In genomic region chr17:5558815-5559785, GRCh38 we compare ENCODE assay signal across 20 cellular contexts. TPM values are rescaled to one million over a fixed set of nuclear protein-coding genes. Genes with fewer than 3 reads are reported as not detected.
DNase-seq lines count a peak whose midpoint lies in the region; ATAC-seq and TF ChIP-seq lines count a peak whose summit lies in the region.
"Had no signal": no experiment of that assay in that cellular context is flagged by ENCODE, and none has a peak within 500 bp of the region (broad histone marks: within the 10 kb centered on the region; RNA-seq: fewer than 3 reads in every experiment).

No MANE protein-coding gene starts in this region.

- no peak overlapping the region for H3K27ac ChIP-seq in CD8-positive, alpha-beta T cell (ENCODE audit: low read depth, low read length)
- H3K27ac ChIP-seq: PC-9, SJSA1 had no signal

- POLR2A ChIA-PET in CD8-positive, alpha-beta T cell (lab: Charles Lee) = no interaction called here

- peaks cover 79% of the 10 kb centered on the region for H3K36me3 Mint-ChIP-seq in CD8-positive, alpha-beta T cell
- peaks cover 49% of the 10 kb centered on the region for H3K36me3 Mint-ChIP-seq in central memory CD8-positive, alpha-beta T cell (ENCODE audit: insufficient read depth)

- CTCF ChIA-PET in CD8-positive, alpha-beta T cell (lab: Charles Lee) = interaction anchor here (0.6 to 1.6 kb wide), 2 partner anchors 13 to 634 kb away, joined by 3 to 4 read pairs; no protein-coding TSS in a partner anchor

- no peak for TF ChIP-seq CTCF in CD8-positive, alpha-beta T cell (IDR thresholded peaks at IDR 0.05)

- H3K4me3 ChIP-seq in CD8-positive, alpha-beta T cell (ENCODE audit: low read depth, low read length) = no peak overlapping the region
- H3K4me3 ChIP-seq: K562, PC-9, SJSA1 had no signal

- H3K9me3 ChIP-seq in CD8-positive, alpha-beta T cell (ENCODE audit: low read length) = no peaks in the 10 kb centered on the region
- H3K9me3 ChIP-seq: SJSA1 had no signal

- intact Hi-C loops in CD8-positive, alpha-beta T cell (cut with DNase I, micrococcal nuclease) = no loop called here

- H3K27ac Mint-ChIP-seq in CD8-positive, alpha-beta T cell = peak overlapping the region; percentile 13
- peak overlapping the region; percentile 32 for H3K27ac Mint-ChIP-seq in central memory CD8-positive, alpha-beta T cell (ENCODE audit: low read depth)

- H3K36me3 ChIP-seq in CD8-positive, alpha-beta T cell (ENCODE audit: insufficient read depth, low read length) = peaks cover 20% of the 10 kb centered on the region
- H3K36me3 ChIP-seq: SJSA1 had no signal

- no peaks in the 10 kb centered on the region for H3K27me3 ChIP-seq in CD8-positive, alpha-beta T cell (ENCODE audit: insufficient read depth, low read length)
- H3K27me3 ChIP-seq: SJSA1 had no signal

- no peak overlapping the region for H3K4me3 Mint-ChIP-seq in CD8-positive, alpha-beta T cell
- H3K4me3 Mint-ChIP-seq in central memory CD8-positive, alpha-beta T cell = no peak overlapping the region
- H3K4me3 Mint-ChIP-seq: CD14-positive monocyte had no signal

- peak; percentile 3 for DNase-seq in AG20443 (ENCODE audit: low spot score)
- DNase-seq in CD8-positive, alpha-beta T cell = no peak
- no peak for DNase-seq in central memory CD8-positive, alpha-beta T cell (ENCODE audit: low spot score in 2 of 2)
- DNase-seq in islet precursor cell = peak; percentile 51
- no peak for DNase-seq in activated CD8-positive, alpha-beta memory T cell treated with anti-CD3 and anti-CD28 coated beads, Interleukin-2, amount 50 U/mL, for 4 hours
- DNase-seq: AML-193, EL, H7, NCI-H1417 treated with DMSO at 0.1 percent for 48 hours, NCI-H2029, NCI-H2171, NCI-H446, NCI-H748 treated with DMSO at 0.1 percent for 48 hours, PC-9 had no signal

- no peaks in the 10 kb centered on the region for H3K27me3 Mint-ChIP-seq in CD8-positive, alpha-beta T cell (ENCODE audit: low read depth)
- no peaks in the 10 kb centered on the region for H3K27me3 Mint-ChIP-seq in central memory CD8-positive, alpha-beta T cell

- no peaks in the 10 kb centered on the region for H3K9me3 Mint-ChIP-seq in CD8-positive, alpha-beta T cell
- H3K9me3 Mint-ChIP-seq in central memory CD8-positive, alpha-beta T cell = no peaks in the 10 kb centered on the region
- H3K9me3 Mint-ChIP-seq: CD14-positive monocyte had no signal

- H3K4me1 ChIP-seq in CD8-positive, alpha-beta T cell (ENCODE audit: insufficient read depth, low read length) = peaks cover 16% of the 10 kb centered on the region
- H3K4me1 ChIP-seq: SJSA1 had no signal

- no peak for ATAC-seq in CD8-positive, alpha-beta T cell
- no peak for ATAC-seq in central memory CD8-positive, alpha-beta T cell (replicated peaks; ENCODE audit: extremely low read depth, poor library complexity, severe bottlenecking)
- ATAC-seq in HG03025 (IDR thresholded peaks at IDR 0.05; ENCODE audit: low FRiP score, unreplicated experiment) (no peak), GM21381 (IDR thresholded peaks at IDR 0.05; ENCODE audit: unreplicated experiment) (no peak), HG03571 (IDR thresholded peaks at IDR 0.05; ENCODE audit: unreplicated experiment) (no peak)
- ATAC-seq: K562 had no signal

- H3K4me1 Mint-ChIP-seq in CD8-positive, alpha-beta T cell (ENCODE audit: low read depth) = peaks cover 46% of the 10 kb centered on the region
- peaks cover 43% of the 10 kb centered on the region for H3K4me1 Mint-ChIP-seq in central memory CD8-positive, alpha-beta T cell

RNA-seq across cellular contexts. Expression of gene NLRP1, which starts 25.2 kb away (rescaled TPM):
- 100 to 1,000 TPM; 231 to 241 TPM for total RNA-seq in CD8-positive, alpha-beta T cell

Comparison
In these comparisons a context has a peak if more than half of its experiments do, and no peak if none do; other contexts are left out.
1. DNase-seq: peak in AG20443 (single experiment) and islet precursor cell (single experiment); none in CD8-positive, alpha-beta T cell (0 of 7), central memory CD8-positive, alpha-beta T cell (0 of 2) and activated CD8-positive, alpha-beta memory T cell treated with anti-CD3 and anti-CD28 coated beads, Interleukin-2, amount 50 U/mL, for 4 hours (single experiment).